1 cellular context compared by ENCODE assay signal in genomic region chrX:45196701-45197100, GRCh38.
TF ChIP-seq lines count a peak whose summit lies in the region.

No MANE protein-coding gene starts in this region.

TF ChIP-seq in IMR-90, 13 proteins besides CTCF, POLR2A, EP300 and RAD21 (continued from another document):
- TF ChIP-seq ELK1 (IDR thresholded peaks at IDR 0.05; ENCODE audit: borderline replicate concordance, low read depth, low read length) (no peak), CHD1 (IDR thresholded peaks at IDR 0.05; ENCODE audit: low read depth, low read length) (no peak)
